ENCODE assay signal across 1 cellular context in the genomic region with DNA sequence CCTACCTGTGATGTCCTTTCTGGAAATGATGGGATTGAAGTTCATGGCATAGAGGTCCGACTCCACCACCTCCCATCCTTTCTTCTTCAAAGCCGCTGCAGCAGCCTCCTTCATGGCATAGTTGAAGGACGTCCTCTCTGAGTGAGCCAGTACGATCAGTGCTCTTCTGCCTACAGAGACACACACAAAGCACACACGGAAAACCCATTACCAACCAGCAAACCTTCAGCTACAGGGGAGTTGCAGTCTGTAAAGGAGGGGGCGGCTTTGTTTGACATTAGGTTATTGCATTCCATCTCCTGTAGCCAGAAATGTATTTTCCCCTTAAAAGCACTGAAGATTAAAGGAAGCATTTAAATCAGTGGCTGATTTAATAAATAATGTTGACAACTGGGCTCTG.
TF ChIP-seq lines count a peak whose summit lies in the region.

No MANE protein-coding gene starts in this region.

TF ChIP-seq in A549, 52 proteins besides CTCF, POLR2A, EP300 and RAD21 (continued from another document):
- TF ChIP-seq HOXB5 (CRISPR knock-in tag; IDR thresholded peaks at IDR 0.05): no peak
